In genomic region chr1:154419620-154420020, GRCh38 we compare ENCODE assay signal across 9 cellular contexts. TPM values are rescaled to one million over a fixed set of nuclear protein-coding genes. Genes with fewer than 3 reads are reported as not detected.
DNase-seq lines count a peak whose midpoint lies in the region; ATAC-seq, FAIRE-seq and TF ChIP-seq lines count a peak whose summit lies in the region.
"Had no signal": no experiment of that assay in that cellular context is flagged by ENCODE, and none has a peak within 500 bp of the region (broad histone marks: within the 10 kb centered on the region; RNA-seq: fewer than 3 reads in every experiment).

No MANE protein-coding gene starts in this region.

- peak; percentile 76 for DNase-seq in A172 (ENCODE audit: low spot score)
- peak; percentile 95 for DNase-seq in IMR-90
- DNase-seq in foreskin fibroblast, result peak; percentile 89 to 94
- DNase-seq in pancreas, result peak; percentile 77 to 93 (median 90)
- no peak for DNase-seq in immature natural killer cell
- DNase-seq in HAP-1 (ENCODE audit: low spot score in 2 of 2), result no peak

- ATAC-seq in IMR-90 (ENCODE audit: low read depth), result peak; percentile 72
- ATAC-seq in activated T-helper 17 cell treated with anti-CD3 and anti-CD28 coated beads, Interleukin-2, amount 50 U/mL, for 72 hours (replicated peaks), result peak; percentile 15
- peak; percentile 73 to 80 (median 78) for ATAC-seq in pancreas
- no peak for ATAC-seq in GM18861 (IDR thresholded peaks at IDR 0.05; ENCODE audit: unreplicated experiment)

- intact Hi-C loops in IMR-90 (cut with micrococcal nuclease), result loop anchor here (1.0 kb wide), 1 partner anchor 13 kb away; no protein-coding TSS in a partner anchor
- intact Hi-C loops in pancreas (cut with DNase I), result no loop called here

- H3K23ac ChIP-seq in IMR-90 (ENCODE audit: low read depth, low read length), result peak overlapping the region; percentile 36; the same call in 1 of the 2 replicates

- peak overlapping the region; percentile 36; the same call in 1 of the 2 replicates for H2BK20ac ChIP-seq in IMR-90 (ENCODE audit: low read depth, low read length)

- H3K9ac ChIP-seq in IMR-90 (ENCODE audit: low read depth, low read length), result peak overlapping the region; percentile 28

- peak overlapping the region in 1 of 2 experiments; percentile 52; a peak in 1 of 4 replicates for H4K8ac ChIP-seq in IMR-90 (ENCODE audit: low read depth in 2 of 2, low read length in 2 of 2)

- peak overlapping the region; percentile 30; the same call in 1 of the 3 replicates for H2BK15ac ChIP-seq in IMR-90 (ENCODE audit: low read depth, low read length)

- H3K4me1 ChIP-seq in IMR-90 (ENCODE audit: control insufficient read depth, insufficient read depth, low read length), result peaks cover 44% of the 10 kb centered on the region
- H3K4me1 ChIP-seq in pancreas, result peaks cover 34 to 46% (median 45%) of the 10 kb centered on the region in 3 donors
- no peaks in the 10 kb centered on the region for H3K4me1 ChIP-seq in HAP-1

- peaks cover 0 to 23% of the 10 kb centered on the region in 2 experiments; a peak in 1 of 4 replicates for H3K79me1 ChIP-seq in IMR-90 (ENCODE audit: low read depth in 1 of 2, low read length in 2 of 2)

- peaks cover 67% of the 10 kb centered on the region for H3K4me1 Mint-ChIP-seq in activated T-helper 17 cell treated with anti-CD3 and anti-CD28 coated beads, Interleukin-2, amount 50 U/mL, for 72 hours
- peaks cover 0 to 3% of the 10 kb centered on the region in 2 donors for H3K4me1 Mint-ChIP-seq in immature natural killer cell

- H3K18ac ChIP-seq in IMR-90 (ENCODE audit: low read depth, low read length), result peak overlapping the region; percentile 70

- 5% methylated on average over 4 of the region's 8 CpGs; no CpG with 5 or more reads in 1 of the 2 experiments for WGBS in IMR-90 (ENCODE audit: extremely low coverage in 2 of 2, insufficient read length in 1 of 2), 2 experiments
- 2 to 3% methylated on average over 8 of the region's 8 CpGs for WGBS in pancreas, 2 donors

- no peaks in the 10 kb centered on the region for H3K27me3 ChIP-seq in IMR-90 (ENCODE audit: control insufficient read depth, insufficient read depth, low read length)
- no peaks in the 10 kb centered on the region for H3K27me3 ChIP-seq in pancreas
- H3K27me3 ChIP-seq in HAP-1 (ENCODE audit: low read depth), result no peaks in the 10 kb centered on the region

- H3K27ac ChIP-seq in IMR-90 (ENCODE audit: insufficient read depth, low read length) (peak overlapping the region; percentile 96), pancreas (peak overlapping the region; percentile 85 to 95 (median 94))

- POLR2A ChIA-PET in IMR-90 (lab: Charles Lee; ENCODE audit: unreplicated experiment), result no interaction called here

- H2AK5ac ChIP-seq in IMR-90 (ENCODE audit: low read depth, low read length), result peak overlapping the region; percentile 16; the same call in 1 of the 2 replicates

- H3K36me3 ChIP-seq in IMR-90 (ENCODE audit: control insufficient read depth, insufficient read depth, low read length) (no peaks in the 10 kb centered on the region; the same call in 1 of the 2 replicates), pancreas (no peaks in the 10 kb centered on the region), HAP-1 (replicated peaks) (no peaks in the 10 kb centered on the region)

- H3K9me1 ChIP-seq in IMR-90 (ENCODE audit: insufficient read depth, low read length), result peaks cover 16% of the 10 kb centered on the region

- H3K9me3 Mint-ChIP-seq in activated T-helper 17 cell treated with anti-CD3 and anti-CD28 coated beads, Interleukin-2, amount 50 U/mL, for 72 hours, result no peaks in the 10 kb centered on the region
- no peaks in the 10 kb centered on the region for H3K9me3 Mint-ChIP-seq in immature natural killer cell

- no TSS peak for BruUV-seq in IMR-90 (replicated peaks; lab: Mats Ljungman, UMichigan)

- H3K4me3 Mint-ChIP-seq in activated T-helper 17 cell treated with anti-CD3 and anti-CD28 coated beads, Interleukin-2, amount 50 U/mL, for 72 hours, result peak overlapping the region; percentile 83
- no peak overlapping the region for H3K4me3 Mint-ChIP-seq in immature natural killer cell

- dilution Hi-C loops in IMR-90 (cut with HindIII; ENCODE audit: low sequenced_read_pairs, unreplicated experiment), result no loop called here

- H2BK120ac ChIP-seq in IMR-90 (ENCODE audit: low read depth, low read length), result peak overlapping the region; percentile 73

- H3K36me3 Mint-ChIP-seq in activated T-helper 17 cell treated with anti-CD3 and anti-CD28 coated beads, Interleukin-2, amount 50 U/mL, for 72 hours (ENCODE audit: low read depth), result peaks cover 34% of the 10 kb centered on the region
- no peaks in the 10 kb centered on the region for H3K36me3 Mint-ChIP-seq in immature natural killer cell

- H4K20me1 ChIP-seq in IMR-90 (ENCODE audit: insufficient read depth, low read length), result peaks cover 26% of the 10 kb centered on the region

- peak overlapping the region; percentile 88 for H3K27ac Mint-ChIP-seq in activated T-helper 17 cell treated with anti-CD3 and anti-CD28 coated beads, Interleukin-2, amount 50 U/mL, for 72 hours
- no peak overlapping the region for H3K27ac Mint-ChIP-seq in immature natural killer cell

- H3K14ac ChIP-seq in IMR-90 (replicated peaks; ENCODE audit: low read depth, low read length), result peak overlapping the region; percentile 18; the same call in 1 of the 2 replicates

- peak overlapping the region; percentile 72 for H2BK5ac ChIP-seq in IMR-90 (ENCODE audit: low read depth, low read length, poor library complexity, severe bottlenecking)

- peak overlapping the region; percentile 62 for H4K5ac ChIP-seq in IMR-90 (ENCODE audit: low read depth, low read length)

- H3K27me3 Mint-ChIP-seq in activated T-helper 17 cell treated with anti-CD3 and anti-CD28 coated beads, Interleukin-2, amount 50 U/mL, for 72 hours, result no peaks in the 10 kb centered on the region
- H3K27me3 Mint-ChIP-seq in immature natural killer cell (ENCODE audit: low read depth in 3 of 3), result peaks cover 5 to 6% (median 6%) of the 10 kb centered on the region in 3 donors

- peak overlapping the region; percentile 67 for H3K4me2 ChIP-seq in IMR-90 (ENCODE audit: low read depth, low read length)

- in situ Hi-C loops in IMR-90 (cut with MboI; ENCODE audit: low sequenced_read_pairs), result no loop called here
- in situ Hi-C loops in HAP-1 (cut with MboI; ENCODE audit: low sequenced_read_pairs), result no loop called here

- TF ChIP-seq POLR2A in IMR-90 (IDR thresholded peaks at IDR 0.05; ENCODE audit: low read depth, low read length), result no peak

- FAIRE-seq in pancreas (lab: Jason Lieb, UNC), result no peak
- FAIRE-seq: colon had no signal

- no peaks in the 10 kb centered on the region for H3K9me3 ChIP-seq in IMR-90 (ENCODE audit: control insufficient read depth, insufficient read depth, low read length)
- no peaks in the 10 kb centered on the region for H3K9me3 ChIP-seq in pancreas
- no peaks in the 10 kb centered on the region for H3K9me3 ChIP-seq in HAP-1

- peak overlapping the region; percentile 80 for H3K4ac ChIP-seq in IMR-90 (ENCODE audit: low read depth, low read length)

- H2AK9ac ChIP-seq in IMR-90 (replicated peaks; ENCODE audit: low read depth, low read length, poor library complexity), result peak overlapping the region; percentile 73

- no peak overlapping the region for H2AFZ ChIP-seq in IMR-90 (replicated peaks; ENCODE audit: low read length, poor library complexity)

- H3K56ac ChIP-seq in IMR-90 (ENCODE audit: extremely low read depth, insufficient read depth, low read length), result peak overlapping the region; percentile 38; the same call in 1 of the 2 replicates

- peak; percentile 19; the same call in 1 of the 2 replicates for TF ChIP-seq RAD21 in IMR-90 (IDR thresholded peaks at IDR 0.05; ENCODE audit: low read length)

- CTCF ChIA-PET in IMR-90 (lab: Yijun Ruan, JAX), result interaction anchor here (0.9 to 2.2 kb wide), 2 partner anchors 14 to 44 kb away, joined by 3 to 9 read pairs; no protein-coding TSS in a partner anchor

- no peak overlapping the region for H3K4me3 ChIP-seq in IMR-90 (ENCODE audit: insufficient read depth, low read depth, low read length)
- peak overlapping the region in 1 of 2 donors; percentile 6 for H3K4me3 ChIP-seq in foreskin fibroblast (ENCODE audit: low read depth in 1 of 2, low read length in 2 of 2)
- no peak overlapping the region for H3K4me3 ChIP-seq in pancreas
- H3K4me3 ChIP-seq in HAP-1, result no peak overlapping the region

- H4K91ac ChIP-seq in IMR-90 (ENCODE audit: insufficient read depth, low read depth, low read length), result peak overlapping the region; percentile 37; the same call in 1 of the 2 replicates

- no peak for TF ChIP-seq CTCF in IMR-90 (conservative IDR thresholded peaks at IDR 0.05; ENCODE audit: low read depth, low read length)
- TF ChIP-seq CTCF in foreskin fibroblast (IDR thresholded peaks at IDR 0.05; ENCODE audit: low read depth, low read length), result no peak
- no peak for TF ChIP-seq CTCF in pancreas (IDR thresholded peaks at IDR 0.05)

TF ChIP-seq in IMR-90, 13 proteins besides CTCF, POLR2A, EP300 and RAD21:
- TF ChIP-seq BHLHE40 (IDR thresholded peaks at IDR 0.05; ENCODE audit: low read depth, low read length), result peak; percentile 97
- TF ChIP-seq RCOR1 (IDR thresholded peaks at IDR 0.05; ENCODE audit: insufficient replicate concordance, low read length), result peak; percentile 54
- no peak for TF ChIP-seq SMC3 (IDR thresholded peaks at IDR 0.05; ENCODE audit: low read depth, low read length)
- peak; percentile 94 for TF ChIP-seq CEBPB (IDR thresholded peaks at IDR 0.05; ENCODE audit: low read depth, low read length)
- 0 out of 2 replicates have a peak, but pooled peaks have one; percentile 10 for TF ChIP-seq FOS (IDR thresholded peaks at IDR 0.05; ENCODE audit: low read depth, low read length)

RNA-seq across cellular contexts. Expression of gene IL6R, which starts 14.5 kb away (rescaled TPM):
- total RNA-seq in A172 (2014; rRNA removed; shearing (Covaris generic)), result 2.4 and 4.5 TPM in 2 replicates
- 6.1 and 9.5 TPM in 2 replicates for total RNA-seq in IMR-90 (2012; rRNA removed)
- polyA plus RNA-seq in IMR-90 (2012; rRNA removed), result 4.7 and 5.3 TPM in 2 replicates
- 5.7 and 6.2 TPM in 2 replicates for polyA plus RNA-seq in IMR-90 (2012; cell fraction: cytosol; rRNA removed)
- 4.5 and 5.6 TPM in 2 replicates for polyA plus RNA-seq in IMR-90 (2012; cell fraction: nucleus; rRNA removed; ENCODE audit: low replicate concordance)
- total RNA-seq in activated T-helper 17 cell treated with anti-CD3 and anti-CD28 coated beads, Interleukin-2, amount 50 U/mL, for 72 hours, result 10 to 100 TPM; 38.2 to 41.2 TPM
- total RNA-seq in pancreas, result 10 to 100 TPM in 2 of 6 donors, 1 to 10 TPM in 4; 2.2 to 12.9 (median 7.1) TPM
- 10 to 100 TPM in 1 of 2 donors, 1 to 10 TPM in 1; 4.3 to 10.3 TPM for polyA plus RNA-seq in pancreas
- 1 to 10 TPM in 2 of 3 donors, under 1 TPM in 1; 0.50 to 4.2 (median 2.6) TPM for polyA plus RNA-seq in immature natural killer cell

Comparison
In these comparisons a context has a peak if more than half of its experiments do, and no peak if none do; other contexts are left out.
1. DNase-seq: peak in A172 (single experiment), IMR-90 (single experiment), foreskin fibroblast (2 of 2) and pancreas (6 of 6); none in immature natural killer cell (0 of 3) and HAP-1 (0 of 2).